Comparison of ENCODE assay signal across 16 cellular contexts in the genomic region with DNA sequence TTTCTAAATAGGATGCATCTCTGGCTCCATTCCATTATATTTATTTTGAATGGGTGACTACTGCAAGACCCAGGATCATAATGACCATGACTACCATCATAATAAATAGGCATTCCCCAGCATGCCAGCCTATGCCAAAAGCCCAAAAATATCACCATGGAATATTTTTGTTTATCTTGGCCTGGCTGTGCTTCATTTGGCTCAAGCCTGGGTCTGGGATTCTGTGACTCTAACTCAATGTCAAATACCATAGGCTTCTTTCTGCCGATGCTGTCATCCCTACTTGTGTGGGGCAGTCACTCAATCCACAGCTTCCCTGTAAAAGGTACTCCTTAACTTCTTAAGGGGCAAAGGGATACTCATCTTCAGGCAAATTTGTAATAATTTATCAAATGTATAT.
"Had no signal": no experiment of that assay in that cellular context is flagged by ENCODE, and none has a peak within 500 bp of the region (broad histone marks: within the 10 kb centered on the region; RNA-seq: fewer than 3 reads in every experiment).

No MANE protein-coding gene starts in this region.

- H3K4me3 ChIP-seq: lung, vagina had no signal

- DNase-seq: activated CD4-positive, alpha-beta T cell treated with anti-CD3 and anti-CD28 coated beads for 36 hours; activated CD4-positive, alpha-beta T cell treated with anti-CD3 and anti-CD28 coated beads, Interleukin-2, amount 50 U/mL, for 48 hours; activated gamma-delta T cell treated with Interleukin-2 at 50 U/mL for 16 hours; activated naive CD8-positive, alpha-beta T cell treated with anti-CD3 and anti-CD28 coated beads for 36 hours; amniotic stem cell; brain microvascular endothelial cell; cerebellar nuclear complex; effector CD8-positive, alpha-beta T cell; stimulated activated CD4-positive, alpha-beta T cell treated with anti-CD3 and anti-CD28 coated beads, Interleukin-2, amount 100 ng/mL, for 24 hours; stimulated activated naive CD4-positive, alpha-beta T cell treated with Interleukin-2 at 50 U/mL for 16 hours; substantia nigra; trophoblast cell had no signal

- ATAC-seq: activated CD4-positive, alpha-beta T cell treated with anti-CD3 and anti-CD28 coated beads for 36 hours; esophagus mucosa; natural killer cell treated with Interleukin-12 subunit alpha and Interleukin-12 subunit beta and Interleukin-15 and Interleukin-18, amount 100 ng/mL, for 72 hours had no signal
